1 cellular context compared by ENCODE assay signal in genomic region chr11:128891912-128892398, GRCh38.
TF ChIP-seq lines count a peak whose summit lies in the region.

No MANE protein-coding gene starts in this region.

TF ChIP-seq in H1, 55 proteins besides CTCF, POLR2A, EP300 and RAD21:
- TF ChIP-seq EZH2 (IDR thresholded peaks at IDR 0.05; ENCODE audit: low read depth, low read length, severe bottlenecking) = peak; percentile 32
- no peak for TF ChIP-seq FOSL1 (IDR thresholded peaks at IDR 0.05; ENCODE audit: insufficient read depth, low read depth, low read length)
